In the genomic region with DNA sequence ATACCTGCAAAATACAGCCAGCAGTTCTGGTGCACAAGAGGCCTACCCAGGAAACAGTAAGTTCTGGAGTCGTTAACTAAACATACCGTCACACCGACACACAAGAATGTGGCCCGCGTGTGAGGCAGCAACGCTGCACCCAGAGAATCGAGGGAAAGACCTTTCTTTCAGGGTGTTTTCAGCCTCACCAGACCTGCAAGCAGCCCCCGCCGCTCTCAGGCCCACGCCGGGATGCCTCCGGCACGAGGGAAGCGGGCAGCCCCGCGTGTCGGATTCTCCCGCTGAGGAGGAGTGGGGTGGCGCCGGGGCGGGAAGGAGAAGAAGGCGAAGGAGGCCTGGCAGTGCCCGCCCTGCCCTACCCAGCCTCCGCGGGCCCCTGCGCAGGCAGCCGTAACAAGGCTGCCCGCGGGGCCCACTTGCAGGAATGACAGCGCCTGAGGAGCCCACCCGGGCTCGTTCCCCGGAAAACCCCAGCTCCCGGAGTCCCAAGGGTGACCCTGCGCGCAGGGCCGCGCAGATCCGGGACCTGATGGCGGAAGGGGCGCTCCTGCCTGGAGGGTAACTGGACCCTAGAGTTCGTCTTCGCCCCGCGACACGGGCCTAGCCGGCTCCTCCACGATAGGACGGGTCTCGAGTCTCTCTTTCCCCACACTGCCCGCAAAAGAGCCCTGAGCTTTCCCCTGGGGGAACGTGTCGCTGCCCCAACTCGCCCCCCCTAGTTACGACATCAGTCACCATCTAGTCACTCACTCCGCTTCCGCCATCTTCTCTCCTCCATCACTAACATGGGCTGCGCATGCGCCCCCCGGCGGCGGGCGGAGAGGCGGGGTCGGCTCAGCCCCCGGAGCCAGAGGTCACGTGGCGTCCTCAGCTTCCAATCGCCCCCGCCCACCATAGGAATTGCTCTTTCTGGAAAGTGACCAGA, we compare ENCODE assay signal across 8 cellular contexts. TPM values are rescaled to one million over a fixed set of nuclear protein-coding genes. Genes with fewer than 3 reads are reported as not detected.
DNase-seq lines count a peak whose midpoint lies in the region; ATAC-seq and TF ChIP-seq lines count a peak whose summit lies in the region.

A gene with protein sequence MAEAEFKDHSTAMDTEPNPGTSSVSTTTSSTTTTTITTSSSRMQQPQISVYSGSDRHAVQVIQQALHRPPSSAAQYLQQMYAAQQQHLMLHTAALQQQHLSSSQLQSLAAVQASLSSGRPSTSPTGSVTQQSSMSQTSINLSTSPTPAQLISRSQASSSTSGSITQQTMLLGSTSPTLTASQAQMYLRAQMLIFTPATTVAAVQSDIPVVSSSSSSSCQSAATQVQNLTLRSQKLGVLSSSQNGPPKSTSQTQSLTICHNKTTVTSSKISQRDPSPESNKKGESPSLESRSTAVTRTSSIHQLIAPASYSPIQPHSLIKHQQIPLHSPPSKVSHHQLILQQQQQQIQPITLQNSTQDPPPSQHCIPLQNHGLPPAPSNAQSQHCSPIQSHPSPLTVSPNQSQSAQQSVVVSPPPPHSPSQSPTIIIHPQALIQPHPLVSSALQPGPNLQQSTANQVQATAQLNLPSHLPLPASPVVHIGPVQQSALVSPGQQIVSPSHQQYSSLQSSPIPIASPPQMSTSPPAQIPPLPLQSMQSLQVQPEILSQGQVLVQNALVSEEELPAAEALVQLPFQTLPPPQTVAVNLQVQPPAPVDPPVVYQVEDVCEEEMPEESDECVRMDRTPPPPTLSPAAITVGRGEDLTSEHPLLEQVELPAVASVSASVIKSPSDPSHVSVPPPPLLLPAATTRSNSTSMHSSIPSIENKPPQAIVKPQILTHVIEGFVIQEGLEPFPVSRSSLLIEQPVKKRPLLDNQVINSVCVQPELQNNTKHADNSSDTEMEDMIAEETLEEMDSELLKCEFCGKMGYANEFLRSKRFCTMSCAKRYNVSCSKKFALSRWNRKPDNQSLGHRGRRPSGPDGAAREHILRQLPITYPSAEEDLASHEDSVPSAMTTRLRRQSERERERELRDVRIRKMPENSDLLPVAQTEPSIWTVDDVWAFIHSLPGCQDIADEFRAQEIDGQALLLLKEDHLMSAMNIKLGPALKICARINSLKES (minus strand): TSS at position 782 of the 925 bp plus-strand sequence. CDS start 18 bp downstream, at position 764.

- peak; percentile 73 for ATAC-seq in GM21737 (IDR thresholded peaks at IDR 0.05; ENCODE audit: unreplicated experiment)

- peaks cover 8 to 18% of the 10 kb centered on the region in 2 donors for H3K36me3 ChIP-seq in mucosa of rectum (ENCODE audit: control insufficient read depth in 2 of 2, insufficient read depth in 2 of 2, low read length in 2 of 2)

- peak within 1 kb of the TSS; percentile 97 to 99 for H3K4me3 ChIP-seq in mucosa of rectum (ENCODE audit: low read length in 2 of 2)

- H3K9me3 Mint-ChIP-seq in activated T-cell treated with anti-CD3 and anti-CD28 coated beads, Interleukin-2, amount 50 U/mL, for 24 hours, result no peaks in the 10 kb centered on the region

- H3K9ac ChIP-seq in mucosa of rectum (ENCODE audit: low read depth in 1 of 2, low read length in 2 of 2), result peak within 1 kb of the TSS; percentile 94

- H3K36me3 Mint-ChIP-seq in activated T-cell treated with anti-CD3 and anti-CD28 coated beads, Interleukin-2, amount 50 U/mL, for 24 hours (ENCODE audit: low read depth), result peaks cover 46% of the 10 kb centered on the region

- no peaks in the 10 kb centered on the region for H3K9me3 ChIP-seq in mucosa of rectum (ENCODE audit: control insufficient read depth in 2 of 2, low read length in 2 of 2)

- H3K27me3 Mint-ChIP-seq in activated T-cell treated with anti-CD3 and anti-CD28 coated beads, Interleukin-2, amount 50 U/mL, for 24 hours, result no peaks in the 10 kb centered on the region

- peak; percentile 90 for TF ChIP-seq POLR2A in erythroblast (IDR thresholded peaks at IDR 0.05; ENCODE audit: low read length)

- H3K27me3 ChIP-seq in mucosa of rectum (ENCODE audit: control insufficient read depth in 2 of 2, insufficient read depth in 2 of 2, low read length in 2 of 2), result no peaks in the 10 kb centered on the region

- H3K27ac Mint-ChIP-seq in activated T-cell treated with anti-CD3 and anti-CD28 coated beads, Interleukin-2, amount 50 U/mL, for 24 hours, result peak within 1 kb of the TSS; percentile 99

- peak; percentile 79 for DNase-seq in DMS79 (lab: John Stamatoyannopoulos, UW)
- peak; percentile 90 for DNase-seq in KG1 (lab: John Stamatoyannopoulos, UW)
- DNase-seq in activated T-cell treated with anti-CD3 and anti-CD28 coated beads, Interleukin-2, amount 50 U/mL, for 24 hours, result peak; percentile 93
- DNase-seq in erythroblast (lab: John Stamatoyannopoulos, UW), result peak; percentile 93 to 95
- peak; percentile 79 to 88 for DNase-seq in stimulated activated CD8-positive, alpha-beta memory T cell treated with anti-CD3 and anti-CD28 coated beads, Interleukin-4, amount 100 ng/mL, for 4 hours (ENCODE audit: low read depth in 2 of 2, low spot score in 1 of 2)

- peaks cover 26% of the 10 kb centered on the region for H3K4me1 Mint-ChIP-seq in activated T-cell treated with anti-CD3 and anti-CD28 coated beads, Interleukin-2, amount 50 U/mL, for 24 hours (ENCODE audit: low read depth)

- H3K4me3 Mint-ChIP-seq in activated T-cell treated with anti-CD3 and anti-CD28 coated beads, Interleukin-2, amount 50 U/mL, for 24 hours, result peak within 1 kb of the TSS; percentile 96

- peaks cover 8 to 17% of the 10 kb centered on the region in 2 donors for H3K4me1 ChIP-seq in mucosa of rectum (ENCODE audit: control insufficient read depth in 2 of 2, insufficient read depth in 2 of 2, low read length in 2 of 2)

- peak within 1 kb of the TSS; percentile 90 to 96 for H3K27ac ChIP-seq in mucosa of rectum (ENCODE audit: low read depth in 2 of 2, low read length in 2 of 2)

TF ChIP-seq in PFSK-1, 5 proteins besides CTCF, POLR2A, EP300 and RAD21:
- TF ChIP-seq FOXP2 (optimal IDR thresholded peaks at IDR 0.05; ENCODE audit: borderline replicate concordance, extremely low read depth, extremely low read length, insufficient read depth), result no peak
- TF ChIP-seq SIN3A (IDR thresholded peaks at IDR 0.05; ENCODE audit: borderline replicate concordance, insufficient read depth, low read length), result no peak
- TF ChIP-seq, protein P1, sequence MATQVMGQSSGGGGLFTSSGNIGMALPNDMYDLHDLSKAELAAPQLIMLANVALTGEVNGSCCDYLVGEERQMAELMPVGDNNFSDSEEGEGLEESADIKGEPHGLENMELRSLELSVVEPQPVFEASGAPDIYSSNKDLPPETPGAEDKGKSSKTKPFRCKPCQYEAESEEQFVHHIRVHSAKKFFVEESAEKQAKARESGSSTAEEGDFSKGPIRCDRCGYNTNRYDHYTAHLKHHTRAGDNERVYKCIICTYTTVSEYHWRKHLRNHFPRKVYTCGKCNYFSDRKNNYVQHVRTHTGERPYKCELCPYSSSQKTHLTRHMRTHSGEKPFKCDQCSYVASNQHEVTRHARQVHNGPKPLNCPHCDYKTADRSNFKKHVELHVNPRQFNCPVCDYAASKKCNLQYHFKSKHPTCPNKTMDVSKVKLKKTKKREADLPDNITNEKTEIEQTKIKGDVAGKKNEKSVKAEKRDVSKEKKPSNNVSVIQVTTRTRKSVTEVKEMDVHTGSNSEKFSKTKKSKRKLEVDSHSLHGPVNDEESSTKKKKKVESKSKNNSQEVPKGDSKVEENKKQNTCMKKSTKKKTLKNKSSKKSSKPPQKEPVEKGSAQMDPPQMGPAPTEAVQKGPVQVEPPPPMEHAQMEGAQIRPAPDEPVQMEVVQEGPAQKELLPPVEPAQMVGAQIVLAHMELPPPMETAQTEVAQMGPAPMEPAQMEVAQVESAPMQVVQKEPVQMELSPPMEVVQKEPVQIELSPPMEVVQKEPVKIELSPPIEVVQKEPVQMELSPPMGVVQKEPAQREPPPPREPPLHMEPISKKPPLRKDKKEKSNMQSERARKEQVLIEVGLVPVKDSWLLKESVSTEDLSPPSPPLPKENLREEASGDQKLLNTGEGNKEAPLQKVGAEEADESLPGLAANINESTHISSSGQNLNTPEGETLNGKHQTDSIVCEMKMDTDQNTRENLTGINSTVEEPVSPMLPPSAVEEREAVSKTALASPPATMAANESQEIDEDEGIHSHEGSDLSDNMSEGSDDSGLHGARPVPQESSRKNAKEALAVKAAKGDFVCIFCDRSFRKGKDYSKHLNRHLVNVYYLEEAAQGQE (IDR thresholded peaks at IDR 0.05; ENCODE audit: insufficient read depth in 1 of 2, low read depth in 2 of 2, low read length in 2 of 2), result no peak
- TF ChIP-seq POLR2AphosphoS5 (IDR thresholded peaks at IDR 0.05; ENCODE audit: low read depth, low read length), result peak; percentile 69
- no peak for TF ChIP-seq TAF1 (IDR thresholded peaks at IDR 0.05; ENCODE audit: borderline replicate concordance, insufficient read depth, low read length)
TF ChIP-seq in PFSK-1: peak in this region for 1.

RNA-seq across cellular contexts. Expression of the gene that starts here (rescaled TPM):
- polyA plus RNA-seq in PFSK-1 (2012; ENCODE audit: insufficient read length, low read depth), result 4.3 TPM

Comparison
In these comparisons a context has a peak if more than half of its experiments do, and no peak if none do; other contexts are left out.
1. Peak in every context shown above with its lines: DNase-seq, ATAC-seq, H3K4me3 ChIP-seq and H3K27ac ChIP-seq.